In genomic region chr10:11345224-11346054, GRCh38 we compare ENCODE assay signal across 8 cellular contexts.
DNase-seq lines count a peak whose midpoint lies in the region; ATAC-seq, FAIRE-seq and TF ChIP-seq lines count a peak whose summit lies in the region.

No MANE protein-coding gene starts in this region.

- SMC1A ChIA-PET in GM12878 (lab: Charles Lee; ENCODE audit: uncharacterized antibody, unreplicated experiment) = interaction anchor here (0.5 kb wide), 1 partner anchor 166 kb away, joined by 3 read pairs; no protein-coding TSS in a partner anchor

- RAD21 ChIA-PET in GM12878 (lab: Charles Lee; ENCODE audit: unreplicated experiment) = no interaction called here

- H3K9ac ChIP-seq in Loucy (ENCODE audit: low read depth, low read length, poor library complexity, severe bottlenecking) (no peak overlapping the region), GM12878 (ENCODE audit: control insufficient read depth, insufficient read depth, low read length) (no peak overlapping the region)

- POLR2A ChIA-PET in GM12878 (lab: Charles Lee) = no interaction called here
- POLR2A ChIA-PET in GM10248 (lab: Yijun Ruan, JAX) = no interaction called here

- peak; percentile 40 for DNase-seq in DMS79 (lab: John Stamatoyannopoulos, UW)
- DNase-seq in GM12878 (ENCODE audit: low read depth, low spot score) = peak; percentile 27
- DNase-seq in pancreas = no peak
- DNase-seq in GM10248 (ENCODE audit: extremely low spot score) = no peak
- no peak for DNase-seq in GM19239 (ENCODE audit: insufficient read length, low spot score)
- no peak for DNase-seq in stimulated activated CD4-positive, alpha-beta T cell treated with anti-CD3 and anti-CD28 coated beads, Interleukin-4, amount 100 ng/mL, for 1 hour

- TF ChIP-seq POLR2A in GM12878 (IDR thresholded peaks at IDR 0.05; ENCODE audit: low read depth, low read length) = no peak

- peak; percentile 45 for TF ChIP-seq RAD21 in GM12878 (IDR thresholded peaks at IDR 0.05; ENCODE audit: insufficient read depth, low read depth, low read length)

- H3K9me2 ChIP-seq in Loucy (replicated peaks; ENCODE audit: low read depth, low read length) = no peaks in the 10 kb centered on the region

- no peaks in the 10 kb centered on the region for H3K4me1 ChIP-seq in Loucy (ENCODE audit: insufficient read depth, low read length, poor library complexity, severe bottlenecking)
- no peaks in the 10 kb centered on the region for H3K4me1 ChIP-seq in GM12878 (ENCODE audit: control insufficient read depth, insufficient read depth, low read length)
- no peaks in the 10 kb centered on the region for H3K4me1 ChIP-seq in pancreas

- no peak for TF ChIP-seq EP300 in GM12878 (IDR thresholded peaks at IDR 0.05; ENCODE audit: borderline replicate concordance in 1 of 2, control insufficient read depth in 1 of 2, low read depth in 2 of 2, low read length in 2 of 2)

- CTCF ChIA-PET in GM12878 (lab: Yijun Ruan, JAX) = no interaction called here
- CTCF ChIA-PET in GM10248 (lab: Yijun Ruan, JAX) = no interaction called here

- H3K27me3 ChIP-seq in Loucy (ENCODE audit: insufficient read depth, low read length, poor library complexity, severe bottlenecking) (no peaks in the 10 kb centered on the region), GM12878 (replicated peaks in 1 of 2; ENCODE audit: control insufficient read depth in 2 of 2, insufficient read depth in 2 of 2, low read length in 1 of 2) (no peaks in the 10 kb centered on the region; a peak in 1 of 4 replicates), pancreas (no peaks in the 10 kb centered on the region)

- in situ Hi-C loops in GM12878 (cut with MboI) = no loop called here

- BruUV-seq in GM12878 (replicated peaks; lab: Mats Ljungman, UMichigan) = no TSS peak

- H2AFZ ChIP-seq in Loucy (ENCODE audit: low read length) = no peak overlapping the region
- peak overlapping the region; percentile 28; the same call in 1 of the 2 replicates for H2AFZ ChIP-seq in GM12878 (ENCODE audit: control insufficient read depth, low read depth, low read length)

- TF ChIP-seq CTCF in Loucy (conservative IDR thresholded peaks at IDR 0.05; ENCODE audit: low read length) = peak; percentile 52
- peak; percentile 25 to 33 (median 29); a peak in 4 of 6 replicates for TF ChIP-seq CTCF in GM12878 (IDR thresholded peaks at IDR 0.05 in 2 of 3, conservative IDR thresholded peaks at IDR 0.05 in 1 of 3; ENCODE audit: control insufficient read depth in 2 of 3, extremely low read depth in 1 of 3, insufficient read depth in 1 of 3, low read depth in 3 of 3, low read length in 3 of 3)
- no peak for TF ChIP-seq CTCF in pancreas (IDR thresholded peaks at IDR 0.05)
- no peak for TF ChIP-seq CTCF in GM10248 (IDR thresholded peaks at IDR 0.05; ENCODE audit: control extremely low read depth, extremely low read depth, low read depth, missing control alignments)

- H3K9me3 ChIP-seq in Loucy (ENCODE audit: insufficient read depth, low read depth, low read length) = no peaks in the 10 kb centered on the region
- H3K9me3 ChIP-seq in GM12878 (replicated peaks; ENCODE audit: control insufficient read depth, insufficient read depth, low read length) = no peaks in the 10 kb centered on the region
- no peaks in the 10 kb centered on the region for H3K9me3 ChIP-seq in pancreas

- H3K79me2 ChIP-seq in Loucy (ENCODE audit: insufficient read depth, low read length) (no peaks in the 10 kb centered on the region), GM12878 (ENCODE audit: control insufficient read depth, insufficient read depth, low read length) (no peaks in the 10 kb centered on the region)

- H4K20me1 ChIP-seq in Loucy (ENCODE audit: insufficient read depth, low read length, poor library complexity, severe bottlenecking) (no peaks in the 10 kb centered on the region), GM12878 (ENCODE audit: control insufficient read depth, insufficient read depth) (no peaks in the 10 kb centered on the region)

- H3K27ac ChIP-seq in GM12878 (ENCODE audit: control insufficient read depth, insufficient read depth) (no peak overlapping the region), pancreas (no peak overlapping the region)

- intact Hi-C loops in GM12878 (cut with micrococcal nuclease; ENCODE audit: unreplicated experiment) = loop anchor here (5.0 kb wide), 1 partner anchor 178 kb away; no protein-coding TSS in a partner anchor
- intact Hi-C loops in pancreas (cut with DNase I) = no loop called here

- H3K4me3 ChIP-seq in Loucy (ENCODE audit: low read length, poor library complexity, severe bottlenecking) = no peak overlapping the region
- H3K4me3 ChIP-seq in GM12878 = no peak overlapping the region
- no peak overlapping the region for H3K4me3 ChIP-seq in pancreas

- no peaks in the 10 kb centered on the region for H3F3A ChIP-seq in Loucy (ENCODE audit: low read depth)

- WGBS in GM12878 (ENCODE audit: insufficient coverage, insufficient replicate concordance, low lambda C conversion rate, missing lambda C conversion rate) = 15% methylated on average over 10 of the region's 10 CpGs
- WGBS in pancreas, 2 donors = 35 to 41% methylated on average over 10 of the region's 10 CpGs

- H3K4me2 ChIP-seq in Loucy (ENCODE audit: low read depth, low read length, poor library complexity, severe bottlenecking) (no peak overlapping the region), GM12878 (ENCODE audit: control insufficient read depth, insufficient read depth) (no peak overlapping the region)

- peak; percentile 86 for ATAC-seq in GM21447 (IDR thresholded peaks at IDR 0.05; ENCODE audit: unreplicated experiment)
- peak; percentile 82 for ATAC-seq in GM12878
- ATAC-seq in pancreas = peak in 3 of 4 donors; percentile 43 to 61 (median 47)

- no peaks in the 10 kb centered on the region for H3K36me3 ChIP-seq in Loucy (ENCODE audit: insufficient read depth, low read length)
- no peaks in the 10 kb centered on the region for H3K36me3 ChIP-seq in GM12878 (ENCODE audit: control insufficient read depth in 2 of 2, insufficient read depth in 2 of 2, low read length in 1 of 2)
- H3K36me3 ChIP-seq in pancreas = no peaks in the 10 kb centered on the region

- FAIRE-seq in GM12878 (lab: Jason Lieb, UNC) (no peak), pancreas (lab: Jason Lieb, UNC) (no peak), GM19239 (lab: Jason Lieb, UNC) (no peak)

TF ChIP-seq in GM12878, 131 proteins besides CTCF, POLR2A, EP300 and RAD21:
- TF ChIP-seq PKNOX1 (IDR thresholded peaks at IDR 0.05) = no peak
- peak; percentile 18; the same call in 1 of the 2 replicates for TF ChIP-seq SMC3 (IDR thresholded peaks at IDR 0.05; ENCODE audit: borderline replicate concordance, low read length)

Comparison
In these comparisons a context has a peak if more than half of its experiments do, and no peak if none do; other contexts are left out.
1. DNase-seq: peak in DMS79 (single experiment) and GM12878 (single experiment); none in pancreas (0 of 6), GM10248 (single experiment), GM19239 (single experiment) and stimulated activated CD4-positive, alpha-beta T cell treated with anti-CD3 and anti-CD28 coated beads, Interleukin-4, amount 100 ng/mL, for 1 hour (single experiment).
2. CTCF ChIP-seq: peak in Loucy (single experiment) and GM12878 (3 of 3); none in pancreas (0 of 4) and GM10248 (single experiment).
3. Peak in every context shown above with its lines, with median percentiles within 50 percentile points of each other: ATAC-seq.